Comparison of ENCODE assay signal across 1 cellular context in genomic region chr5:132293992-132294727, GRCh38.
TF ChIP-seq lines count a peak whose summit lies in the region.

Gene SLC22A4, plus strand, starts transcription at chr5:132294394. Its CDS starts 223 bp downstream, at chr5:132294617.

TF ChIP-seq in K562, 482 proteins besides CTCF, POLR2A, EP300 and RAD21 (continued from another document):
- TF ChIP-seq CCNT2 (IDR thresholded peaks at IDR 0.05; ENCODE audit: borderline replicate concordance, extremely low read depth, insufficient read length, low read depth, low read length), result peak; percentile 50
- TF ChIP-seq ZFPM2 (CRISPR knock-in tag; IDR thresholded peaks at IDR 0.05), result no peak
- no peak for TF ChIP-seq PURB (CRISPR knock-in tag; IDR thresholded peaks at IDR 0.05; ENCODE audit: low read depth)
- TF ChIP-seq MYNN (IDR thresholded peaks at IDR 0.05), result no peak
- TF ChIP-seq MYNN (CRISPR knock-in tag; IDR thresholded peaks at IDR 0.05), result no peak
- no peak for TF ChIP-seq BRF1 (IDR thresholded peaks at IDR 0.05; ENCODE audit: borderline replicate concordance, extremely low read depth, insufficient read length)
- no peak for TF ChIP-seq ZFP1 (CRISPR knock-in tag; IDR thresholded peaks at IDR 0.05)
- TF ChIP-seq ZBTB17 (CRISPR knock-in tag; IDR thresholded peaks at IDR 0.05), result no peak; the same call in none of the 2 replicates
- no peak for TF ChIP-seq PTBP1 (IDR thresholded peaks at IDR 0.05; ENCODE audit: low read depth, low read length)
- TF ChIP-seq ZNF41 (CRISPR knock-in tag; conservative IDR thresholded peaks at IDR 0.05), result no peak
- TF ChIP-seq NCOA6 (IDR thresholded peaks at IDR 0.05), result no peak
- TF ChIP-seq CBFA2T3 (IDR thresholded peaks at IDR 0.05), result no peak
- no peak for TF ChIP-seq TSC22D4 (tag; IDR thresholded peaks at IDR 0.05)
- TF ChIP-seq NFE2L1 (tag; IDR thresholded peaks at IDR 0.05; ENCODE audit: borderline replicate concordance, low read depth), result no peak
- TF ChIP-seq CREB5 (CRISPR knock-in tag; IDR thresholded peaks at IDR 0.05), result no peak
- no peak for TF ChIP-seq KLF16 (IDR thresholded peaks at IDR 0.05)
- peak; percentile 22 for TF ChIP-seq ZBTB1 (CRISPR knock-in tag; IDR thresholded peaks at IDR 0.05; ENCODE audit: borderline replicate concordance, low read depth)
- peak; percentile 15; the same call in 1 of the 2 replicates for TF ChIP-seq ZNF395 (CRISPR knock-in tag; IDR thresholded peaks at IDR 0.05)
- TF ChIP-seq HMBOX1 (IDR thresholded peaks at IDR 0.05), result no peak
- no peak for TF ChIP-seq U2AF2 (optimal IDR thresholded peaks at IDR 0.05; ENCODE audit: low read depth, low read length)
- no peak for TF ChIP-seq NCOA4 (IDR thresholded peaks at IDR 0.05; ENCODE audit: partially characterized antibody)
- no peak for TF ChIP-seq CREB3 (tag; conservative IDR thresholded peaks at IDR 0.05; ENCODE audit: low read depth)
- TF ChIP-seq E2F5 (CRISPR knock-in tag; IDR thresholded peaks at IDR 0.05), result no peak
- no peak for TF ChIP-seq ZNF639 (CRISPR knock-in tag; conservative IDR thresholded peaks at IDR 0.05 in 1 of 2, IDR thresholded peaks at IDR 0.05 in 1 of 2)
- peak; percentile 16; the same call in 1 of the 2 replicates for TF ChIP-seq SMAD4 (CRISPR knock-in tag; conservative IDR thresholded peaks at IDR 0.05)
- TF ChIP-seq ZNF609 (CRISPR knock-in tag; IDR thresholded peaks at IDR 0.05; ENCODE audit: borderline replicate concordance), result no peak
- TF ChIP-seq TRIM25 (IDR thresholded peaks at IDR 0.05; ENCODE audit: borderline replicate concordance), result no peak
- no peak for TF ChIP-seq CBFB (CRISPR knock-in tag; IDR thresholded peaks at IDR 0.05)
- no peak for TF ChIP-seq RNF219 (CRISPR knock-in tag; IDR thresholded peaks at IDR 0.05)
